ENCODE assay signal across 10 cellular contexts in genomic region chr6:170176621-170177382, GRCh38.
A peak's percentile ranks its signal among the peaks of the same experiment; 100 is the strongest.
DNase-seq lines count a peak whose midpoint lies in the region; ATAC-seq, FAIRE-seq and TF ChIP-seq lines count a peak whose summit lies in the region.
"Had no signal": no experiment of that assay in that cellular context is flagged by ENCODE, and none has a peak within 500 bp of the region (broad histone marks: within the 10 kb centered on the region; RNA-seq: fewer than 3 reads in every experiment).

No MANE protein-coding gene starts in this region.

- H3K9me3 Mint-ChIP-seq in activated T-cell treated with anti-CD3 and anti-CD28 coated beads, Interleukin-2, amount 50 U/mL, for 4 hours, result no peaks in the 10 kb centered on the region
- no peaks in the 10 kb centered on the region for H3K9me3 Mint-ChIP-seq in endothelial cell (ENCODE audit: unreplicated experiment)
- H3K9me3 Mint-ChIP-seq in stimulated activated memory B cell treated with anti-CD40 and anti-IgM and Interleukin-4, amounts not matched to agents 10 μg/mL and 1 μg/mL and 100 μg/mL, for 72 hours, result peaks cover 7% of the 10 kb centered on the region

- no peaks in the 10 kb centered on the region for H3K27me3 Mint-ChIP-seq in activated T-cell treated with anti-CD3 and anti-CD28 coated beads, Interleukin-2, amount 50 U/mL, for 4 hours (ENCODE audit: low read depth)
- H3K27me3 Mint-ChIP-seq in endothelial cell (ENCODE audit: unreplicated experiment), result peaks cover 9% of the 10 kb centered on the region
- H3K27me3 Mint-ChIP-seq in stimulated activated memory B cell treated with anti-CD40 and anti-IgM and Interleukin-4, amounts not matched to agents 10 μg/mL and 1 μg/mL and 100 μg/mL, for 72 hours, result peaks cover 27% of the 10 kb centered on the region

- ATAC-seq in activated T-cell treated with anti-CD3 and anti-CD28 coated beads, Interleukin-2, amount 50 U/mL, for 4 hours, result no peak
- ATAC-seq in stimulated activated memory B cell treated with anti-CD40 and anti-IgM and Interleukin-4, amounts not matched to agents 10 μg/mL and 1 μg/mL and 100 μg/mL, for 72 hours, result peak; percentile 27
- no peak for ATAC-seq in HG02938 (IDR thresholded peaks at IDR 0.05; ENCODE audit: unreplicated experiment)

- TF ChIP-seq CTCF in endothelial cell (IDR thresholded peaks at IDR 0.05; ENCODE audit: unreplicated experiment) (no peak), D721Med (IDR thresholded peaks at IDR 0.05; ENCODE audit: insufficient read depth, missing control alignments) (no peak)

- H3K27ac Mint-ChIP-seq in endothelial cell (ENCODE audit: unreplicated experiment), result peak overlapping the region; percentile 83
- no peak overlapping the region for H3K27ac Mint-ChIP-seq in stimulated activated memory B cell treated with anti-CD40 and anti-IgM and Interleukin-4, amounts not matched to agents 10 μg/mL and 1 μg/mL and 100 μg/mL, for 72 hours

- no peak for FAIRE-seq in D721Med (lab: Jason Lieb, UNC)

- H3K36me3 Mint-ChIP-seq in activated T-cell treated with anti-CD3 and anti-CD28 coated beads, Interleukin-2, amount 50 U/mL, for 4 hours (ENCODE audit: insufficient read depth), result no peaks in the 10 kb centered on the region
- H3K36me3 Mint-ChIP-seq in endothelial cell (ENCODE audit: low read depth, unreplicated experiment), result peaks cover 4% of the 10 kb centered on the region
- peaks cover 4% of the 10 kb centered on the region for H3K36me3 Mint-ChIP-seq in stimulated activated memory B cell treated with anti-CD40 and anti-IgM and Interleukin-4, amounts not matched to agents 10 μg/mL and 1 μg/mL and 100 μg/mL, for 72 hours

- peak; percentile 14 for DNase-seq in activated T-cell treated with anti-CD3 and anti-CD28 coated beads, Interleukin-2, amount 50 U/mL, for 1 hour
- no peak for DNase-seq in activated T-cell treated with anti-CD3 and anti-CD28 coated beads, Interleukin-2, amount 50 U/mL, for 4 hours
- DNase-seq in NCI-H524 (lab: John Stamatoyannopoulos, UW) (peak; percentile 68 to 81), endothelial cell (ENCODE audit: low spot score) (no peak), D721Med (ENCODE audit: insufficient read length, low spot score) (no peak), foreskin melanocyte (no peak)
- DNase-seq: activated CD4-positive, alpha-beta T cell treated with anti-CD3 and anti-CD28 coated beads, Interleukin-2, amount 50 U/mL, for 48 hours; BE2C had no signal

- no peak overlapping the region for H3K4me3 Mint-ChIP-seq in activated T-cell treated with anti-CD3 and anti-CD28 coated beads, Interleukin-2, amount 50 U/mL, for 4 hours
- peak overlapping the region; percentile 69 for H3K4me3 Mint-ChIP-seq in endothelial cell (ENCODE audit: unreplicated experiment)
- H3K4me3 Mint-ChIP-seq in stimulated activated memory B cell treated with anti-CD40 and anti-IgM and Interleukin-4, amounts not matched to agents 10 μg/mL and 1 μg/mL and 100 μg/mL, for 72 hours, result peak overlapping the region; percentile 55

- H3K4me1 Mint-ChIP-seq in activated T-cell treated with anti-CD3 and anti-CD28 coated beads, Interleukin-2, amount 50 U/mL, for 4 hours (ENCODE audit: low read depth), result no peaks in the 10 kb centered on the region
- peaks cover 10% of the 10 kb centered on the region for H3K4me1 Mint-ChIP-seq in endothelial cell (ENCODE audit: unreplicated experiment)
- H3K4me1 Mint-ChIP-seq in stimulated activated memory B cell treated with anti-CD40 and anti-IgM and Interleukin-4, amounts not matched to agents 10 μg/mL and 1 μg/mL and 100 μg/mL, for 72 hours, result no peaks in the 10 kb centered on the region

Comparison
In these comparisons a context has a peak if more than half of its experiments do, and no peak if none do; other contexts are left out.
1. DNase-seq: peak in activated T-cell treated with anti-CD3 and anti-CD28 coated beads, Interleukin-2, amount 50 U/mL, for 1 hour (single experiment) and NCI-H524 (2 of 2); none in activated T-cell treated with anti-CD3 and anti-CD28 coated beads, Interleukin-2, amount 50 U/mL, for 4 hours (single experiment), endothelial cell (single experiment), D721Med (single experiment) and foreskin melanocyte (single experiment).